28 cellular contexts compared by ENCODE assay signal in genomic region chr3:52403955-52404354, GRCh38. TPM values are rescaled to one million over a fixed set of nuclear protein-coding genes. Genes with fewer than 3 reads are reported as not detected.
DNase-seq lines count a peak whose midpoint lies in the region; ATAC-seq and TF ChIP-seq lines count a peak whose summit lies in the region.
"Had no signal": no experiment of that assay in that cellular context is flagged by ENCODE, and none has a peak within 500 bp of the region (broad histone marks: within the 10 kb centered on the region; RNA-seq: fewer than 3 reads in every experiment).

No MANE protein-coding gene starts in this region.

- H3K36me3 ChIP-seq in right atrium auricular region (peaks cover 76% of the 10 kb centered on the region), left ventricle myocardium inferior (peaks cover 79% of the 10 kb centered on the region), neuronal stem cell (replicated peaks in 1 of 2; ENCODE audit: control insufficient read depth in 2 of 2, insufficient read depth in 2 of 2, low read length in 2 of 2) (peaks cover 73 to 88% of the 10 kb centered on the region in 2 donors), ascending aorta (peaks cover 66 to 75% of the 10 kb centered on the region in 2 donors), mesendoderm (ENCODE audit: control insufficient read depth, insufficient read depth, low read length) (peaks cover 24% of the 10 kb centered on the region)

- peak overlapping the region; percentile 22 for H2BK5ac ChIP-seq in neuronal stem cell (ENCODE audit: low read length)
- no peak overlapping the region for H2BK5ac ChIP-seq in mesendoderm (ENCODE audit: low read length)

- no peak overlapping the region for H2BK120ac ChIP-seq in neuronal stem cell (ENCODE audit: low read depth, low read length)
- H2BK120ac ChIP-seq in mesendoderm (ENCODE audit: low read depth, low read length): no peak overlapping the region

- TF ChIP-seq CTCF in right atrium auricular region (IDR thresholded peaks at IDR 0.05) (no peak), left ventricle myocardium inferior (IDR thresholded peaks at IDR 0.05; ENCODE audit: borderline replicate concordance) (no peak), ascending aorta (IDR thresholded peaks at IDR 0.05) (no peak)

- peaks cover 9% of the 10 kb centered on the region for H3K79me2 ChIP-seq in mesendoderm (ENCODE audit: control insufficient read depth, insufficient read depth, low read length)

- H2AK5ac ChIP-seq in neuronal stem cell (ENCODE audit: low read depth, low read length) (no peak overlapping the region), mesendoderm (ENCODE audit: low read length) (no peak overlapping the region)

- H3K27me3 ChIP-seq in right atrium auricular region (no peaks in the 10 kb centered on the region), left ventricle myocardium inferior (ENCODE audit: low read depth) (no peaks in the 10 kb centered on the region), neuronal stem cell (ENCODE audit: control insufficient read depth in 3 of 3, insufficient read depth in 3 of 3, low read depth in 1 of 3, low read length in 3 of 3) (no peaks in the 10 kb centered on the region), ascending aorta (no peaks in the 10 kb centered on the region), mesendoderm (ENCODE audit: insufficient read depth, low read length, poor library complexity) (no peaks in the 10 kb centered on the region)
- H3K27me3 ChIP-seq: adrenal gland, brain microvascular endothelial cell had no signal

- ATAC-seq in GM19328 (IDR thresholded peaks at IDR 0.05; ENCODE audit: unreplicated experiment) (no peak), GM18520 (IDR thresholded peaks at IDR 0.05; ENCODE audit: unreplicated experiment) (no peak)
- ATAC-seq: activated CD4-positive, alpha-beta T cell treated with anti-CD3 and anti-CD28 coated beads for 36 hours had no signal

- H2AFZ ChIP-seq in neuronal stem cell (ENCODE audit: low read length): no peak overlapping the region

- H3K79me1 ChIP-seq in neuronal stem cell (ENCODE audit: low read depth, low read length): peaks cover 15% of the 10 kb centered on the region
- peaks cover 9% of the 10 kb centered on the region for H3K79me1 ChIP-seq in mesendoderm (ENCODE audit: low read length)

- intact Hi-C loops in cardiac septum (cut with DNase I): loop anchor here (10.0 kb wide), 1 partner anchor 641 kb away; the partner anchor contains the start of gene SFMBT1
- intact Hi-C loops in left ventricle myocardium inferior (cut with micrococcal nuclease): no loop called here
- intact Hi-C loops in ascending aorta (cut with DNase I): loop anchor here (10.0 kb wide), 1 partner anchor 169 kb away; the partner anchor contains the start of gene TWF2

- H3K9ac ChIP-seq in neuronal stem cell (ENCODE audit: low read depth, low read length, poor library complexity): no peak overlapping the region
- H3K9ac ChIP-seq in mesendoderm (ENCODE audit: low read length): no peak overlapping the region
- H3K9ac ChIP-seq: SK-N-SH had no signal

- no peak overlapping the region for H3K23ac ChIP-seq in neuronal stem cell (ENCODE audit: low read depth, low read length, poor library complexity)
- no peak overlapping the region for H3K23ac ChIP-seq in mesendoderm (ENCODE audit: low read length)

- H3K18ac ChIP-seq in neuronal stem cell (ENCODE audit: low read length): no peak overlapping the region
- H3K18ac ChIP-seq in mesendoderm (ENCODE audit: low read length): no peak overlapping the region

- H3K14ac ChIP-seq in neuronal stem cell (ENCODE audit: low read length): no peak overlapping the region

- H3K4me1 ChIP-seq in right atrium auricular region (peaks cover 0 to 12% of the 10 kb centered on the region in 2 donors), left ventricle myocardium inferior (peaks cover 35% of the 10 kb centered on the region), neuronal stem cell (ENCODE audit: control insufficient read depth in 2 of 2, insufficient read depth in 1 of 2, low read depth in 1 of 2, low read length in 2 of 2) (peaks cover 2 to 6% of the 10 kb centered on the region in 2 donors), ascending aorta (peaks cover 3 to 6% of the 10 kb centered on the region in 2 donors), mesendoderm (ENCODE audit: control insufficient read depth, low read depth, low read length) (no peaks in the 10 kb centered on the region)

- DNase-seq in cardiac septum (ENCODE audit: low spot score): peak; percentile 47
- no peak for DNase-seq in right atrium auricular region (ENCODE audit: low spot score)
- peak; percentile 14 for DNase-seq in left ventricle myocardium inferior
- no peak for DNase-seq in neuronal stem cell (ENCODE audit: low spot score)
- no peak for DNase-seq in ascending aorta (ENCODE audit: low spot score in 2 of 2)
- no peak for DNase-seq in mesendoderm
- DNase-seq: activated CD4-positive, alpha-beta T cell treated with anti-CD3 and anti-CD28 coated beads for 36 hours; activated naive CD4-positive, alpha-beta T cell treated with Interleukin-2 at 50 U/mL for 16 hours; activated T-cell treated with anti-CD3 and anti-CD28 coated beads for 4 hours; brain microvascular endothelial cell; COR-L47; DMS79; erythroblast; GF-D8; IMR-90; naive B cell; NCI-H1092 treated with DMSO at 0.1 percent for 48 hours; NCI-H2029 treated with DMSO at 0.1 percent for 48 hours; NCI-H2227 treated with DMSO at 0.1 percent for 48 hours; NCI-H69; RPMI8226; SK-N-SH; stimulated activated CD4-positive, alpha-beta T cell treated with anti-CD3 and anti-CD28 coated beads, Interleukin-4, amount 100 ng/mL, for 1 hour had no signal

- H3K4me2 ChIP-seq in neuronal stem cell (ENCODE audit: insufficient read depth, low read length, poor library complexity, severe bottlenecking) (no peak overlapping the region), mesendoderm (ENCODE audit: low read length) (no peak overlapping the region)
- H3K4me2 ChIP-seq: SK-N-SH had no signal

- H3K27ac ChIP-seq in right atrium auricular region (no peak overlapping the region), left ventricle myocardium inferior (replicated peaks) (no peak overlapping the region), neuronal stem cell (replicated peaks; ENCODE audit: low read length) (no peak overlapping the region), ascending aorta (no peak overlapping the region), mesendoderm (ENCODE audit: low read depth, low read length) (no peak overlapping the region)
- H3K27ac ChIP-seq: adrenal gland, brain microvascular endothelial cell had no signal

- H4K91ac ChIP-seq in neuronal stem cell (ENCODE audit: low read depth, low read length, poor library complexity): no peak overlapping the region

- H3K56ac ChIP-seq in mesendoderm (ENCODE audit: low read length): no peak overlapping the region

- H4K8ac ChIP-seq in neuronal stem cell (ENCODE audit: low read depth, low read length) (no peak overlapping the region), mesendoderm (ENCODE audit: low read depth, low read length) (no peak overlapping the region)

- H3K9me3 ChIP-seq in right atrium auricular region (no peaks in the 10 kb centered on the region), left ventricle myocardium inferior (replicated peaks) (no peaks in the 10 kb centered on the region), neuronal stem cell (replicated peaks in 1 of 2; ENCODE audit: control insufficient read depth in 2 of 2, insufficient read depth in 1 of 2, low read depth in 1 of 2, low read length in 2 of 2) (no peaks in the 10 kb centered on the region), ascending aorta (no peaks in the 10 kb centered on the region)
- H3K9me3 ChIP-seq: adrenal gland, HAP-1, SK-N-SH had no signal

- H2BK15ac ChIP-seq in neuronal stem cell (ENCODE audit: low read length): no peak overlapping the region
- H2BK15ac ChIP-seq in mesendoderm (replicated peaks; ENCODE audit: low read depth): no peak overlapping the region

- WGBS in neuronal stem cell (ENCODE audit: extremely low coverage in 2 of 2, insufficient read length in 2 of 2, insufficient replicate concordance in 1 of 2), 2 donors: no CpG with 5 or more reads among the region's 3 CpGs
- WGBS in mesendoderm (ENCODE audit: extremely low coverage, insufficient coverage, low lambda C conversion rate): no CpG with 5 or more reads among the region's 3 CpGs

- H3K4me3 ChIP-seq in right atrium auricular region (no peak overlapping the region), left ventricle myocardium inferior (no peak overlapping the region), neuronal stem cell (ENCODE audit: low read length in 2 of 2) (no peak overlapping the region), ascending aorta (no peak overlapping the region), mesendoderm (ENCODE audit: low read length) (no peak overlapping the region)
- H3K4me3 ChIP-seq: adrenal gland, HAP-1 had no signal

- H4K5ac ChIP-seq in mesendoderm (ENCODE audit: low read length): no peak overlapping the region

- H2BK12ac ChIP-seq in neuronal stem cell (ENCODE audit: low read length): no peak overlapping the region

- H3K4ac ChIP-seq in neuronal stem cell (ENCODE audit: low read length): no peak overlapping the region
- H3K4ac ChIP-seq in mesendoderm (ENCODE audit: low read depth, low read length): no peak overlapping the region

RNA-seq across cellular contexts. Expression of gene BAP1, which starts 5.9 kb away (rescaled TPM):
- 53.0 TPM for total RNA-seq in cardiac septum
- 10 to 100 TPM; 38.8 to 53.9 TPM for total RNA-seq in right atrium auricular region
- 54.2 TPM for total RNA-seq in left ventricle myocardium inferior
- 52.3 TPM for polyA plus RNA-seq in neuronal stem cell (2013, experiment 1 of 2)
- polyA plus RNA-seq in neuronal stem cell (2013, experiment 2 of 2): 51.8 TPM
- 90.7 TPM for total RNA-seq in ascending aorta
- polyA plus RNA-seq in mesendoderm (2013, experiment 1 of 2): 39.0 TPM
- polyA plus RNA-seq in mesendoderm (2013, experiment 2 of 2): 38.6 TPM

RNA-seq across cellular contexts. Expression of gene PHF7, which starts 6.5 kb away (rescaled TPM):
- total RNA-seq in cardiac septum (17.5 TPM), right atrium auricular region (10 to 100 TPM; 10.1 to 17.6 TPM), left ventricle myocardium inferior (16.8 TPM), ascending aorta (not detected)
- 23.3 TPM for polyA plus RNA-seq in neuronal stem cell (2013, experiment 1 of 2)
- polyA plus RNA-seq in neuronal stem cell (2013, experiment 2 of 2): 25.3 TPM
- 4.9 TPM for polyA plus RNA-seq in mesendoderm (2013, experiment 1 of 2)
- polyA plus RNA-seq in mesendoderm (2013, experiment 2 of 2): 4.9 TPM

RNA-seq across cellular contexts. Expression of gene SEMA3G, which starts 40.9 kb away (rescaled TPM):
- total RNA-seq in cardiac septum: 15.3 TPM
- total RNA-seq in right atrium auricular region: 10 to 100 TPM; 11.8 to 12.6 TPM
- 9.2 TPM for total RNA-seq in left ventricle myocardium inferior
- 0.77 TPM for polyA plus RNA-seq in neuronal stem cell (2013, experiment 1 of 2)
- polyA plus RNA-seq in neuronal stem cell (2013, experiment 2 of 2): 0.87 TPM
- 163 TPM for total RNA-seq in ascending aorta
- polyA plus RNA-seq in mesendoderm (2013, experiment 1 of 2): 0.56 TPM
- 0.62 TPM for polyA plus RNA-seq in mesendoderm (2013, experiment 2 of 2)
- total RNA-seq: activated CD4-positive, alpha-beta T cell treated with anti-CD3 and anti-CD28 coated beads for 36 hours; IMR-90 had no signal
- polyA plus RNA-seq: BJ had no signal

RNA-seq across cellular contexts. Expression of gene TNNC1, which starts 49.9 kb away (rescaled TPM):
- total RNA-seq in cardiac septum (8,054 TPM), right atrium auricular region (1,000 to 10,000 TPM; 4,697 to 8,249 TPM), left ventricle myocardium inferior (8,962 TPM), ascending aorta (68.6 TPM)
- 7.4 TPM for polyA plus RNA-seq in neuronal stem cell (2013, experiment 1 of 2)
- polyA plus RNA-seq in neuronal stem cell (2013, experiment 2 of 2): 6.4 TPM
- 6.0 TPM for polyA plus RNA-seq in mesendoderm (2013, experiment 1 of 2)
- polyA plus RNA-seq in mesendoderm (2013, experiment 2 of 2): 6.5 TPM

RNA-seq across cellular contexts. Expression of gene NISCH, which starts 51.4 kb away (rescaled TPM):
- total RNA-seq in cardiac septum (59.1 TPM), right atrium auricular region (10 to 100 TPM; 29.2 to 49.6 TPM), left ventricle myocardium inferior (44.3 TPM), ascending aorta (58.3 TPM)
- polyA plus RNA-seq in neuronal stem cell (2013, experiment 1 of 2): 58.8 TPM
- polyA plus RNA-seq in neuronal stem cell (2013, experiment 2 of 2): 58.4 TPM
- polyA plus RNA-seq in mesendoderm (2013, experiment 1 of 2): 28.4 TPM
- polyA plus RNA-seq in mesendoderm (2013, experiment 2 of 2): 29.0 TPM

Comparison
In these comparisons a context has a peak if more than half of its experiments do, and no peak if none do; other contexts are left out.
1. DNase-seq: peak in cardiac septum (single experiment) and left ventricle myocardium inferior (single experiment); none in right atrium auricular region (single experiment), neuronal stem cell (single experiment), ascending aorta (0 of 2) and mesendoderm (single experiment).
2. RNA of gene PHF7, which starts 6.5 kb away (total RNA-seq): 10.1 to 17.6 TPM in right atrium auricular region, 17.5 TPM in cardiac septum (single experiment) and 16.8 TPM in left ventricle myocardium inferior (single experiment); not detected in ascending aorta (single experiment); every median in the first group is over 10 times any median in the second.
3. RNA of gene SEMA3G, which starts 40.9 kb away (total RNA-seq): 163 TPM in ascending aorta (single experiment); 15.3 TPM in cardiac septum (single experiment), 11.8 to 12.6 TPM in right atrium auricular region and 9.2 TPM in left ventricle myocardium inferior (single experiment); every median in the first group is over 10 times any median in the second.